ENCODE assay signal across 9 cellular contexts in genomic region chr14:35932659-35933159, GRCh38.
DNase-seq lines count a peak whose midpoint lies in the region; ATAC-seq and TF ChIP-seq lines count a peak whose summit lies in the region.
"Had no signal": no experiment of that assay in that cellular context is flagged by ENCODE, and none has a peak within 500 bp of the region (broad histone marks: within the 10 kb centered on the region; RNA-seq: fewer than 3 reads in every experiment).

No MANE protein-coding gene starts in this region.

- H3K36me3 Mint-ChIP-seq in T-cell: no peaks in the 10 kb centered on the region
- H3K36me3 Mint-ChIP-seq in natural killer cell treated with Interleukin-12 subunit alpha and Interleukin-12 subunit beta and Interleukin-15 and Interleukin-18, amount 100 ng/mL, for 72 hours: no peaks in the 10 kb centered on the region

- H4K20me1 ChIP-seq in mammary epithelial cell (ENCODE audit: insufficient read depth, low read length): no peaks in the 10 kb centered on the region

- H3K79me2 ChIP-seq in mammary epithelial cell (ENCODE audit: insufficient read depth, low read length): no peaks in the 10 kb centered on the region

- H3K4me1 Mint-ChIP-seq in T-cell: peaks cover 19 to 28% (median 23%) of the 10 kb centered on the region in 3 donors
- H3K4me1 Mint-ChIP-seq in natural killer cell treated with Interleukin-12 subunit alpha and Interleukin-12 subunit beta and Interleukin-15 and Interleukin-18, amount 100 ng/mL, for 72 hours (ENCODE audit: low read depth in 2 of 2): peaks cover 5 to 6% of the 10 kb centered on the region in 2 donors

- peaks cover 2% of the 10 kb centered on the region for H3K27me3 ChIP-seq in mammary epithelial cell (ENCODE audit: insufficient read depth, low read length)

- H3K27me3 Mint-ChIP-seq in T-cell: no peaks in the 10 kb centered on the region
- H3K27me3 Mint-ChIP-seq in natural killer cell treated with Interleukin-12 subunit alpha and Interleukin-12 subunit beta and Interleukin-15 and Interleukin-18, amount 100 ng/mL, for 72 hours: peaks cover 5 to 6% of the 10 kb centered on the region in 2 donors

- H3K36me3 ChIP-seq in mammary epithelial cell (ENCODE audit: insufficient read depth, low read length): no peaks in the 10 kb centered on the region

- dilution Hi-C loops in mammary epithelial cell (cut with HindIII; ENCODE audit: low sequenced_read_pairs): no loop called here

- peak; percentile 63 for ATAC-seq in GM18498 (IDR thresholded peaks at IDR 0.05; ENCODE audit: unreplicated experiment)
- ATAC-seq in HG02763 (IDR thresholded peaks at IDR 0.05; ENCODE audit: unreplicated experiment): peak; percentile 65
- peak; percentile 75 to 91 (median 88) for ATAC-seq in T-cell (replicated peaks in 1 of 4)
- ATAC-seq in natural killer cell treated with Interleukin-12 subunit alpha and Interleukin-12 subunit beta and Interleukin-15 and Interleukin-18, amount 100 ng/mL, for 72 hours: no peak

- H3K4me3 ChIP-seq in mammary epithelial cell (replicated peaks in 1 of 3; ENCODE audit: insufficient read depth in 1 of 3, low read depth in 2 of 3, low read length in 3 of 3): no peak overlapping the region

- H3K4me1 ChIP-seq in mammary epithelial cell (ENCODE audit: insufficient read depth, low read length): no peaks in the 10 kb centered on the region

- no peak for TF ChIP-seq CTCF in mammary epithelial cell (conservative IDR thresholded peaks at IDR 0.05 in 1 of 2, IDR thresholded peaks at IDR 0.05 in 1 of 2; ENCODE audit: extremely low read depth in 1 of 2, insufficient read depth in 1 of 2, low read depth in 1 of 2, low read length in 2 of 2)

- H3K27ac Mint-ChIP-seq in T-cell: peak overlapping the region; percentile 83 to 86
- H3K27ac Mint-ChIP-seq in natural killer cell treated with Interleukin-12 subunit alpha and Interleukin-12 subunit beta and Interleukin-15 and Interleukin-18, amount 100 ng/mL, for 72 hours: peak overlapping the region in 1 of 2 donors; percentile 13

- CTCF ChIA-PET in T-cell (lab: Charles Lee) (no interaction called here), mammary epithelial cell (lab: Charles Lee; ENCODE audit: low non-redundant PET) (no interaction called here)

- intact Hi-C loops in mammary epithelial cell (cut with micrococcal nuclease): no loop called here

- no peaks in the 10 kb centered on the region for H3K9me3 ChIP-seq in mammary epithelial cell (replicated peaks; ENCODE audit: insufficient read depth, low read length)

- 60% methylated on average over 13 of the region's 13 CpGs for WGBS in mammary epithelial cell (ENCODE audit: low coverage, missing lambda C conversion rate)

- DNase-seq in T-cell (peak in 29 of 34 experiments; percentile 1 to 43 (median 17)), mammary epithelial cell (no peak), NCI-H526 treated with DMSO at 0.1 percent for 48 hours (lab: John Stamatoyannopoulos, UW) (no peak), germinal center (ENCODE audit: low spot score) (no peak), superior temporal gyrus (ENCODE audit: extremely low spot score) (no peak)
- DNase-seq in natural killer cell treated with Interleukin-12 subunit alpha and Interleukin-12 subunit beta and Interleukin-15 and Interleukin-18, amount 100 ng/mL, for 72 hours (ENCODE audit: low spot score): no peak

- in situ Hi-C loops in mammary epithelial cell (cut with MboI; ENCODE audit: low sequenced_read_pairs in 2 of 2): no loop called here

- H3K4me3 Mint-ChIP-seq in T-cell: peak overlapping the region; percentile 75 to 86 (median 81)
- peak overlapping the region; percentile 47 for H3K4me3 Mint-ChIP-seq in natural killer cell treated with Interleukin-12 subunit alpha and Interleukin-12 subunit beta and Interleukin-15 and Interleukin-18, amount 100 ng/mL, for 72 hours

- POLR2A ChIA-PET in T-cell (lab: Charles Lee): no interaction called here

- H3K27ac ChIP-seq in mammary epithelial cell (ENCODE audit: insufficient read depth, low read depth, low read length): no peak overlapping the region
- H3K27ac ChIP-seq: VCaP had no signal

- H3K9me3 Mint-ChIP-seq in T-cell: peaks cover 0 to 4% (median 0%) of the 10 kb centered on the region in 3 donors
- peaks cover 3% of the 10 kb centered on the region for H3K9me3 Mint-ChIP-seq in natural killer cell treated with Interleukin-12 subunit alpha and Interleukin-12 subunit beta and Interleukin-15 and Interleukin-18, amount 100 ng/mL, for 72 hours

- no TSS peak for BruUV-seq in mammary epithelial cell (replicated peaks; lab: Mats Ljungman, UMichigan)

- H3K4me2 ChIP-seq in mammary epithelial cell (ENCODE audit: insufficient read depth, low read depth, low read length): no peak overlapping the region

- no peak overlapping the region for H3K9ac ChIP-seq in mammary epithelial cell (ENCODE audit: insufficient read depth, low read length)

- no peak overlapping the region for H2AFZ ChIP-seq in mammary epithelial cell (ENCODE audit: low read depth, low read length)

Comparison
In these comparisons a context has a peak if more than half of its experiments do, and no peak if none do; other contexts are left out.
1. ATAC-seq: peak in GM18498 (single experiment), HG02763 (single experiment) and T-cell (4 of 4); none in natural killer cell treated with Interleukin-12 subunit alpha and Interleukin-12 subunit beta and Interleukin-15 and Interleukin-18, amount 100 ng/mL, for 72 hours (0 of 2).
2. DNase-seq: peak in T-cell (29 of 34); none in natural killer cell treated with Interleukin-12 subunit alpha and Interleukin-12 subunit beta and Interleukin-15 and Interleukin-18, amount 100 ng/mL, for 72 hours (single experiment), mammary epithelial cell (single experiment), NCI-H526 treated with DMSO at 0.1 percent for 48 hours (single experiment), germinal center (single experiment) and superior temporal gyrus (single experiment).